In the genomic region with DNA sequence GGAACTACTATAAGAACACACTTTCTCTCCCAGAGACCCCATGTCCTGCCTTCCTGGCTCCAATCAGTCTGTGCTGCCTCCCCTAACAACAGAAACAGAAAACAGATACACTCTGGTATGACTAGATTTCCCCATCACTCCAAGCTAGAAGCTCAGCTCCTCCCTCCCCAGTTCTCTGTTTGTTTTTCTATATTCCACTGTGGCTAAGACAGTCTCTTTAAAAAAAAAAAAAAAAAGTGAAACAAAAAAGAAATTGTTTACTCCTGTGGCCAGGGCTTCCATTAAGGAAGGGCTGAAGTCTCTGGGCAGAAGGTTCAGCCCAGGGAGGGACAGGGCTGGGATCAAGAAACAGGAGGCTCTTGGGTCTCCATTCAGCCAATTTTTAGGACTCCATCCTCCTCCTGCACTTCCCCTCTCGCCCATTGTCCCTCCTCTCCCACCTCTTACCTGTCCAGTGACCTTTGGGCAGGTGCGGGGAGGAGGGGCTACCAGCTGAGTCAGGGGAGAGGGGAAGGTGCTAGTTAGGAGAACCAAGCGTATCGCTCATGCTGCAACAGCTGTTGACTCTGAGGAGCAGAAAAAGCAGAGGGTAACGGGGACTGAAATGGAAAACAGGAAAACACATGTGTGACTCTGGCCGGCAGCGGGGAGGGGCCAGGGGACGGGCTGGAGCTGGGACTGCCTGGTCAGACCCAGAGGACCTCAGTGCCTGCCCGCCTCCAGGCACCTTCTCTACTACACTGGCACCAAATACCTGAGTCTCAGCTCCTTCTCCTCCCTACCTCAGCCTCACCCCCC, we compare ENCODE assay signal across 6 cellular contexts. TPM values are rescaled to one million over a fixed set of nuclear protein-coding genes. Genes with fewer than 3 reads are reported as not detected.
DNase-seq lines count a peak whose midpoint lies in the region; ATAC-seq lines count a peak whose summit lies in the region.

No MANE protein-coding gene starts in this region.

- H3K4me1 ChIP-seq in HAP-1 = peaks cover 12% of the 10 kb centered on the region

- CTCF ChIA-PET in activated CD8-positive, alpha-beta T cell treated with anti-CD3 and anti-CD28 coated beads, Interleukin-2, amount 10 ng/mL, durations not matched to agents 7 days and 5 days (lab: Charles Lee) = interaction anchor here (0.9 to 23.8 kb wide), 6 partner anchors 12 to 263 kb away, joined by 3 to 590 read pairs (median 5); no protein-coding TSS in a partner anchor

- no peaks in the 10 kb centered on the region for H3K9me3 ChIP-seq in HAP-1

- H3K4me3 ChIP-seq in HAP-1 = no peak overlapping the region

- no peaks in the 10 kb centered on the region for H3K27me3 ChIP-seq in HAP-1 (ENCODE audit: low read depth)

- POLR2A ChIA-PET in activated CD8-positive, alpha-beta T cell treated with anti-CD3 and anti-CD28 coated beads, Interleukin-2, amount 10 ng/mL, durations not matched to agents 7 days and 5 days (lab: Charles Lee) = interaction anchor here (1.2 kb wide), 1 partner anchor 249 kb away, joined by 4 read pairs; no protein-coding TSS in a partner anchor

- H3K9me3 Mint-ChIP-seq in activated CD8-positive, alpha-beta T cell treated with anti-CD3 and anti-CD28 coated beads, Interleukin-2, amount 10 ng/mL, durations not matched to agents 7 days and 5 days (ENCODE audit: insufficient read depth) = no peaks in the 10 kb centered on the region

- H3K27ac Mint-ChIP-seq in activated CD8-positive, alpha-beta T cell treated with anti-CD3 and anti-CD28 coated beads, Interleukin-2, amount 10 ng/mL, durations not matched to agents 7 days and 5 days = no peak overlapping the region

- H3K4me1 Mint-ChIP-seq in activated CD8-positive, alpha-beta T cell treated with anti-CD3 and anti-CD28 coated beads, Interleukin-2, amount 10 ng/mL, durations not matched to agents 7 days and 5 days (ENCODE audit: low read depth) = peaks cover 30% of the 10 kb centered on the region

- no peak for DNase-seq in activated CD8-positive, alpha-beta T cell treated with anti-CD3 and anti-CD28 coated beads, Interleukin-2, amount 10 ng/mL, durations not matched to agents 7 days and 5 days
- DNase-seq in medulla oblongata (ENCODE audit: extremely low spot score) (peak; percentile 48), NCI-H2196 treated with DMSO at 0.1 percent for 48 hours (lab: John Stamatoyannopoulos, UW; ENCODE audit: unreplicated experiment) (no peak), NOMO-1 treated with dmso at 0.1 percent for 144 hours (lab: John Stamatoyannopoulos, UW; ENCODE audit: unreplicated experiment) (no peak), HAP-1 (ENCODE audit: low spot score in 2 of 2) (no peak)

- H3K36me3 Mint-ChIP-seq in activated CD8-positive, alpha-beta T cell treated with anti-CD3 and anti-CD28 coated beads, Interleukin-2, amount 10 ng/mL, durations not matched to agents 7 days and 5 days (ENCODE audit: low read depth) = no peaks in the 10 kb centered on the region

- H3K4me3 Mint-ChIP-seq in activated CD8-positive, alpha-beta T cell treated with anti-CD3 and anti-CD28 coated beads, Interleukin-2, amount 10 ng/mL, durations not matched to agents 7 days and 5 days = no peak overlapping the region

- H3K36me3 ChIP-seq in HAP-1 (replicated peaks) = no peaks in the 10 kb centered on the region

- in situ Hi-C loops in HAP-1 (cut with MboI; ENCODE audit: low sequenced_read_pairs) = no loop called here

- ATAC-seq in GM21786 (IDR thresholded peaks at IDR 0.05; ENCODE audit: unreplicated experiment) = peak; percentile 29
- ATAC-seq in activated CD8-positive, alpha-beta T cell treated with anti-CD3 and anti-CD28 coated beads, Interleukin-2, amount 10 ng/mL, durations not matched to agents 7 days and 5 days = peak; percentile 12

- peaks cover 27% of the 10 kb centered on the region for H3K27me3 Mint-ChIP-seq in activated CD8-positive, alpha-beta T cell treated with anti-CD3 and anti-CD28 coated beads, Interleukin-2, amount 10 ng/mL, durations not matched to agents 7 days and 5 days (ENCODE audit: low read depth)

RNA-seq across cellular contexts. Expression of a gene that starts 4.2 kb away (rescaled TPM):
- total RNA-seq in activated CD8-positive, alpha-beta T cell treated with anti-CD3 and anti-CD28 coated beads, Interleukin-2, amount 10 ng/mL, durations not matched to agents 7 days and 5 days = under 1 TPM in 1 of 2 experiments, not detected in 1; 0.23 TPM

RNA-seq across cellular contexts. Expression of a gene that starts 10.3 kb away (rescaled TPM):
- total RNA-seq in activated CD8-positive, alpha-beta T cell treated with anti-CD3 and anti-CD28 coated beads, Interleukin-2, amount 10 ng/mL, durations not matched to agents 7 days and 5 days = 10 to 100 TPM; 93.9 to 97.3 TPM

RNA-seq across cellular contexts. Expression of a gene that starts 17.0 kb away (rescaled TPM):
- total RNA-seq in activated CD8-positive, alpha-beta T cell treated with anti-CD3 and anti-CD28 coated beads, Interleukin-2, amount 10 ng/mL, durations not matched to agents 7 days and 5 days = 1 to 10 TPM; 1.8 to 2.4 TPM

RNA-seq across cellular contexts. Expression of a gene that starts 52.1 kb away (rescaled TPM):
- 10 to 100 TPM; 37.1 to 40.7 TPM for total RNA-seq in activated CD8-positive, alpha-beta T cell treated with anti-CD3 and anti-CD28 coated beads, Interleukin-2, amount 10 ng/mL, durations not matched to agents 7 days and 5 days

RNA-seq across cellular contexts. Expression of a gene that starts 52.9 kb away (rescaled TPM):
- total RNA-seq in activated CD8-positive, alpha-beta T cell treated with anti-CD3 and anti-CD28 coated beads, Interleukin-2, amount 10 ng/mL, durations not matched to agents 7 days and 5 days = 100 to 1,000 TPM; 104 to 107 TPM
